8 cellular contexts compared by ENCODE assay signal in genomic region chrX:57918750-57919436, GRCh38. TPM values are rescaled to one million over a fixed set of nuclear protein-coding genes. Genes with fewer than 3 reads are reported as not detected.
A peak's percentile ranks its signal among the peaks of the same experiment; 100 is the strongest.
DNase-seq lines count a peak whose midpoint lies in the region; ATAC-seq, FAIRE-seq and TF ChIP-seq lines count a peak whose summit lies in the region.

No MANE protein-coding gene starts in this region.

- FAIRE-seq in GM12878 (lab: Jason Lieb, UNC) = peak; percentile 23

- DNase-seq in A673 (ENCODE audit: low spot score) = peak; percentile 70
- peak; percentile 79 for DNase-seq in ELF-1 (ENCODE audit: low read depth, low spot score)
- DNase-seq in NAMALWA (ENCODE audit: low spot score) = peak; percentile 57
- no peak for DNase-seq in GM12878 (ENCODE audit: low read depth, low spot score)
- peak; percentile 45 for DNase-seq in lower lobe of right lung
- no peak for DNase-seq in iPS-NIHi11 (ENCODE audit: low spot score)
- DNase-seq in SKM-1 (lab: John Stamatoyannopoulos, UW; ENCODE audit: unreplicated experiment) = no peak
- no peak for DNase-seq in coronary artery (ENCODE audit: low spot score)

- no peak for TF ChIP-seq POLR2A in GM12878 (IDR thresholded peaks at IDR 0.05; ENCODE audit: low read depth, low read length)

- no peak overlapping the region for H3K4me2 ChIP-seq in GM12878 (ENCODE audit: control insufficient read depth, insufficient read depth)

- H3K79me2 ChIP-seq in GM12878 (ENCODE audit: control insufficient read depth, insufficient read depth, low read length) = no peaks in the 10 kb centered on the region

- TF ChIP-seq EP300 in GM12878 (IDR thresholded peaks at IDR 0.05; ENCODE audit: borderline replicate concordance in 1 of 2, control insufficient read depth in 1 of 2, low read depth in 2 of 2, low read length in 2 of 2) = no peak

- ATAC-seq in GM12878 (peak; percentile 66), lower lobe of right lung (peak; percentile 51 to 65)

- H3K36me3 ChIP-seq in A673 (ENCODE audit: insufficient read depth, low read length, poor library complexity, severe bottlenecking) = no peaks in the 10 kb centered on the region
- no peaks in the 10 kb centered on the region for H3K36me3 ChIP-seq in GM12878 (ENCODE audit: control insufficient read depth in 2 of 2, insufficient read depth in 2 of 2, low read length in 1 of 2)
- H3K36me3 ChIP-seq in lower lobe of right lung = no peaks in the 10 kb centered on the region

- in situ Hi-C loops in GM12878 (cut with MboI) = loop anchor here (25.0 kb wide), 3 partner anchors 932 to 1357 kb away; partner anchors contain the start of genes SPIN3 and UBQLN2

- H3K4me1 ChIP-seq in A673 (ENCODE audit: insufficient read depth, low read length, poor library complexity, severe bottlenecking) (no peaks in the 10 kb centered on the region), GM12878 (ENCODE audit: control insufficient read depth, insufficient read depth, low read length) (no peaks in the 10 kb centered on the region), lower lobe of right lung (no peaks in the 10 kb centered on the region)

- RAD21 ChIA-PET in GM12878 (lab: Charles Lee; ENCODE audit: unreplicated experiment) = no interaction called here

- SMC1A ChIA-PET in GM12878 (lab: Charles Lee; ENCODE audit: uncharacterized antibody, unreplicated experiment) = no interaction called here

- H3K9ac ChIP-seq in GM12878 (ENCODE audit: control insufficient read depth, insufficient read depth, low read length) = no peak overlapping the region

- intact Hi-C loops in A673 (cut with micrococcal nuclease; ENCODE audit: unreplicated experiment) (loop anchor here (1.0 kb wide), 1 partner anchor 98 kb away; no protein-coding TSS in a partner anchor), GM12878 (cut with micrococcal nuclease; ENCODE audit: unreplicated experiment) (loop anchor here (1.0 kb wide), 1 partner anchor 98 kb away; no protein-coding TSS in a partner anchor), lower lobe of right lung (cut with DNase I) (no loop called here)

- H3K9me3 ChIP-seq in A673 (ENCODE audit: low read depth, low read length, poor library complexity, severe bottlenecking) = no peaks in the 10 kb centered on the region
- no peaks in the 10 kb centered on the region for H3K9me3 ChIP-seq in GM12878 (replicated peaks; ENCODE audit: control insufficient read depth, insufficient read depth, low read length)
- no peaks in the 10 kb centered on the region for H3K9me3 ChIP-seq in lower lobe of right lung

- H3K4me3 ChIP-seq in A673 (ENCODE audit: low read depth, low read length, poor library complexity, severe bottlenecking) = no peak overlapping the region
- H3K4me3 ChIP-seq in GM12878 = no peak overlapping the region
- no peak overlapping the region for H3K4me3 ChIP-seq in lower lobe of right lung
- no peak overlapping the region for H3K4me3 ChIP-seq in coronary artery

- TF ChIP-seq RAD21 in GM12878 (IDR thresholded peaks at IDR 0.05; ENCODE audit: insufficient read depth, low read depth, low read length) = peak; percentile 52

- BruUV-seq in A673 (replicated peaks; lab: Mats Ljungman, UMichigan) (no TSS peak), GM12878 (replicated peaks; lab: Mats Ljungman, UMichigan) (no TSS peak)

- H3K27ac ChIP-seq in A673 (ENCODE audit: low read depth, low read length, poor library complexity, severe bottlenecking) = no peak overlapping the region
- H3K27ac ChIP-seq in GM12878 (ENCODE audit: control insufficient read depth, insufficient read depth) = no peak overlapping the region
- no peak overlapping the region for H3K27ac ChIP-seq in lower lobe of right lung
- H3K27ac ChIP-seq in coronary artery = no peak overlapping the region

- CTCF ChIA-PET in A673 (lab: Charles Lee) (interaction anchor here (0.6 to 0.7 kb wide), 2 partner anchors 12 to 15 kb away, joined by 3 to 5 read pairs; no protein-coding TSS in a partner anchor), GM12878 (lab: Yijun Ruan, JAX) (interaction anchor here (2.0 kb wide), 1 partner anchor 98 kb away, joined by 18 read pairs; no protein-coding TSS in a partner anchor)

- POLR2A ChIA-PET in A673 (lab: Charles Lee; ENCODE audit: low non-redundant PET) (no interaction called here), GM12878 (lab: Charles Lee) (no interaction called here)

- WGBS in GM12878 (ENCODE audit: insufficient coverage, insufficient replicate concordance, low lambda C conversion rate, missing lambda C conversion rate) = 20% methylated on average over 19 of the region's 19 CpGs

- no peak overlapping the region for H2AFZ ChIP-seq in GM12878 (ENCODE audit: control insufficient read depth, low read depth, low read length)

- TF ChIP-seq CTCF in A673 (conservative IDR thresholded peaks at IDR 0.05; ENCODE audit: low read depth, low read length) (peak; percentile 61), GM12878 (IDR thresholded peaks at IDR 0.05 in 2 of 3, conservative IDR thresholded peaks at IDR 0.05 in 1 of 3; ENCODE audit: control insufficient read depth in 2 of 3, extremely low read depth in 1 of 3, insufficient read depth in 1 of 3, low read depth in 3 of 3, low read length in 3 of 3) (peak; percentile 45 to 49 (median 47); a peak in 5 of 6 replicates), lower lobe of right lung (IDR thresholded peaks at IDR 0.05) (peak; percentile 47), coronary artery (IDR thresholded peaks at IDR 0.05) (no peak)

- H4K20me1 ChIP-seq in GM12878 (ENCODE audit: control insufficient read depth, insufficient read depth) = no peaks in the 10 kb centered on the region

- H3K27me3 ChIP-seq in A673 (replicated peaks; ENCODE audit: insufficient read depth, low read depth, low read length, poor library complexity) = no peaks in the 10 kb centered on the region
- H3K27me3 ChIP-seq in GM12878 (replicated peaks in 1 of 2; ENCODE audit: control insufficient read depth in 2 of 2, insufficient read depth in 2 of 2, low read length in 1 of 2) = no peaks in the 10 kb centered on the region
- H3K27me3 ChIP-seq in lower lobe of right lung (ENCODE audit: low read depth) = no peaks in the 10 kb centered on the region

TF ChIP-seq in GM12878, 131 proteins besides CTCF, POLR2A, EP300 and RAD21:
- no peak for TF ChIP-seq KDM1A (IDR thresholded peaks at IDR 0.05; ENCODE audit: borderline replicate concordance)
- TF ChIP-seq CREB1 (IDR thresholded peaks at IDR 0.05; ENCODE audit: low read depth) = no peak
- peak; percentile 89 for TF ChIP-seq ZNF384 (IDR thresholded peaks at IDR 0.05; ENCODE audit: borderline replicate concordance, low read depth, low read length)
- no peak for TF ChIP-seq FOXK2 (IDR thresholded peaks at IDR 0.05)
- no peak for TF ChIP-seq SMAD1 (IDR thresholded peaks at IDR 0.05; ENCODE audit: low read depth, partially characterized antibody)
- no peak for TF ChIP-seq POLR2AphosphoS2 (IDR thresholded peaks at IDR 0.05; ENCODE audit: low read depth, low read length)
- TF ChIP-seq PKNOX1 (IDR thresholded peaks at IDR 0.05) = no peak
- no peak for TF ChIP-seq MLLT1 (IDR thresholded peaks at IDR 0.05)
- peak; percentile 58; the same call in 1 of the 2 replicates for TF ChIP-seq SMC3 (IDR thresholded peaks at IDR 0.05; ENCODE audit: borderline replicate concordance, low read length)
- TF ChIP-seq ZNF274 (IDR thresholded peaks at IDR 0.05; ENCODE audit: insufficient read depth, insufficient read length) = no peak
- TF ChIP-seq RCOR1 (conservative IDR thresholded peaks at IDR 0.05; ENCODE audit: low read depth, low read length) = no peak

RNA-seq across cellular contexts. Expression of gene ZXDA, which starts 8.6 kb away (rescaled TPM):
- total RNA-seq in A673 (2021) = 5.3 and 5.6 TPM in 2 replicates
- total RNA-seq in GM12878 (2013; cell fraction: nucleolus; rRNA removed) = 4.4 and 4.5 TPM in 2 replicates
- 2.8 and 2.9 TPM in 2 replicates for total RNA-seq in GM12878 (2014; rRNA removed)
- total RNA-seq in GM12878 (2014; rRNA removed; fragmentation: Illumina TruSeq; extraction: Trizol) = 1.7 and 2.1 TPM in 2 replicates
- total RNA-seq in GM12878 (2021) = 2.2 and 2.5 TPM in 2 replicates
- 0.88 TPM for polyA plus RNA-seq in GM12878 (2011; ENCODE audit: low read depth)
- 0.33 and 0.46 TPM in 2 replicates for polyA plus RNA-seq in GM12878 (2011; rRNA removed)
- polyA plus RNA-seq in GM12878 (2011; cell fraction: cytosol; rRNA removed) = 0.40 and 0.42 TPM in 2 replicates
- 0.42 and 0.45 TPM in 2 replicates for polyA plus RNA-seq in GM12878 (2011; cell fraction: nucleus; rRNA removed)
- polyA plus RNA-seq in GM12878 (2012) = 0.97 and 1.5 TPM in 2 replicates
- polyA plus RNA-seq in GM12878 (2014; fragmentation: Illumina TruSeq; extraction: Trizol) = 1.3 and 1.7 TPM in 2 replicates
- under 1 TPM; 0.10 to 0.13 TPM for polyA plus RNA-seq in GM12878 (2014; fragmentation: Nextera tagmentation; extraction: Ambion mirVana)
- 0.88 and 1.3 TPM in 2 replicates for polyA plus RNA-seq in GM12878 (2014; rRNA removed)
- polyA plus RNA-seq in GM12878 (2016; fragmentation: Nextera tagmentation; extraction: Ambion mirVana) = under 1 TPM; 0.69 to 0.72 TPM
- 0.80 and 1.2 TPM in 2 replicates for polyA minus RNA-seq in GM12878 (2011; rRNA and poly(A)+ RNA removed)
- 0.80 and 1.0 TPM in 2 replicates for polyA minus RNA-seq in GM12878 (2011; cell fraction: cytosol; rRNA and poly(A)+ RNA removed)
- polyA minus RNA-seq in GM12878 (2011; cell fraction: nucleus; rRNA and poly(A)+ RNA removed) = 1.5 and 2.3 TPM in 2 replicates
- 4.6 TPM for total RNA-seq in lower lobe of right lung

Comparison
In these comparisons a context has a peak if more than half of its experiments do, and no peak if none do; other contexts are left out.
1. DNase-seq: peak in A673 (single experiment), ELF-1 (single experiment), NAMALWA (single experiment) and lower lobe of right lung (single experiment); none in GM12878 (single experiment), iPS-NIHi11 (single experiment), SKM-1 (single experiment) and coronary artery (single experiment).